8 cellular contexts compared by ENCODE assay signal in genomic region chr13:114313061-114313860, GRCh38. TPM values are rescaled to one million over a fixed set of nuclear protein-coding genes. Genes with fewer than 3 reads are reported as not detected.
DNase-seq lines count a peak whose midpoint lies in the region; ATAC-seq and TF ChIP-seq lines count a peak whose summit lies in the region.

No MANE protein-coding gene starts in this region.

- peak overlapping the region; percentile 77 for H3K27ac ChIP-seq in AG04450 (ENCODE audit: low read depth, low read length)
- H3K27ac ChIP-seq in RWPE2 (ENCODE audit: poor library complexity, severe bottlenecking) = peak overlapping the region; percentile 84
- H3K27ac ChIP-seq in neural cell (ENCODE audit: low read length) = peak overlapping the region; percentile 32

- peak overlapping the region; percentile 59 for H3K4me2 ChIP-seq in neural cell (ENCODE audit: low read length)

- H3K79me2 ChIP-seq in neural cell (replicated peaks; ENCODE audit: insufficient read depth, low read length) = peaks cover 35% of the 10 kb centered on the region

- CTCF ChIA-PET in AG04450 (lab: Charles Lee) = interaction anchor here (0.7 kb wide), 1 partner anchor 187 kb away, joined by 5 read pairs; no protein-coding TSS in a partner anchor

- DNase-seq in AG04450 (ENCODE audit: low read depth, low spot score) (no peak), RWPE2 (ENCODE audit: low spot score) (no peak), dermis blood vessel endothelial cell (peak; percentile 51), cortex of kidney (lab: John Stamatoyannopoulos, UW) (no peak), putamen (ENCODE audit: low spot score) (no peak)

- no peaks in the 10 kb centered on the region for H3K27me3 ChIP-seq in AG04450 (ENCODE audit: control insufficient read depth, insufficient read depth, low read length)
- H3K27me3 ChIP-seq in RWPE2 (ENCODE audit: insufficient read depth, poor library complexity, severe bottlenecking) = no peaks in the 10 kb centered on the region
- no peaks in the 10 kb centered on the region for H3K27me3 ChIP-seq in neural cell (ENCODE audit: insufficient read depth, low read depth, low read length)

- H3K36me3 ChIP-seq in RWPE2 (ENCODE audit: low read depth) = peaks cover 12% of the 10 kb centered on the region
- H3K36me3 ChIP-seq in neural cell (ENCODE audit: insufficient read depth, low read length) = peaks cover under 1% of the 10 kb centered on the region

- H3K9ac ChIP-seq in neural cell (ENCODE audit: low read length) = peak overlapping the region; percentile 56

- POLR2A ChIA-PET in AG04450 (lab: Yijun Ruan, JAX) = no interaction called here

- H4K20me1 ChIP-seq in neural cell (ENCODE audit: insufficient read depth) = no peaks in the 10 kb centered on the region

- TF ChIP-seq EP300 in neural cell (conservative IDR thresholded peaks at IDR 0.05; ENCODE audit: poor library complexity, severe bottlenecking) = no peak

- TF ChIP-seq CTCF in AG04450 (IDR thresholded peaks at IDR 0.05; ENCODE audit: low read depth, low read length) (no peak), RWPE2 (IDR thresholded peaks at IDR 0.05; ENCODE audit: poor library complexity, severe bottlenecking) (no peak), neural cell (IDR thresholded peaks at IDR 0.05; ENCODE audit: poor library complexity, severe bottlenecking) (no peak)

- H3K4me3 ChIP-seq in AG04450 (ENCODE audit: low read depth, low read length) = peak overlapping the region; percentile 74
- peak overlapping the region; percentile 58 for H3K4me3 ChIP-seq in RWPE2 (ENCODE audit: severe bottlenecking)
- peak overlapping the region; percentile 74 for H3K4me3 ChIP-seq in neural cell (ENCODE audit: low read length)

- peaks cover 10% of the 10 kb centered on the region for H3K4me1 ChIP-seq in RWPE2 (ENCODE audit: insufficient read depth, poor library complexity, severe bottlenecking)

- no peak overlapping the region for H2AFZ ChIP-seq in neural cell (ENCODE audit: low read depth, low read length)

- no peaks in the 10 kb centered on the region for H3K9me3 ChIP-seq in AG04450 (ENCODE audit: control insufficient read depth, insufficient read depth, low read length)
- H3K9me3 ChIP-seq in RWPE2 (ENCODE audit: severe bottlenecking) = no peaks in the 10 kb centered on the region
- H3K9me3 ChIP-seq in neural cell (ENCODE audit: low read length) = no peaks in the 10 kb centered on the region

- no peaks in the 10 kb centered on the region for H3F3A ChIP-seq in neural cell (ENCODE audit: insufficient read depth, low read length, poor library complexity, severe bottlenecking)

- ATAC-seq in GM21423 (IDR thresholded peaks at IDR 0.05; ENCODE audit: unreplicated experiment) (peak; percentile 30), RWPE2 (ENCODE audit: low read depth) (no peak), HG03432 (IDR thresholded peaks at IDR 0.05; ENCODE audit: unreplicated experiment) (no peak)

- no peak for TF ChIP-seq RAD21 in neural cell (conservative IDR thresholded peaks at IDR 0.05)

- no peaks in the 10 kb centered on the region for H3K9me2 ChIP-seq in neural cell (ENCODE audit: insufficient read depth, low read length)

TF ChIP-seq in neural cell, 6 proteins besides CTCF, POLR2A, EP300 and RAD21:
- TF ChIP-seq TAF1 (IDR thresholded peaks at IDR 0.05; ENCODE audit: low read depth) (no peak), MXI1 (conservative IDR thresholded peaks at IDR 0.05; ENCODE audit: poor library complexity, severe bottlenecking) (no peak)

RNA-seq across cellular contexts. Expression of gene CHAMP1, which starts 1.0 kb away (rescaled TPM):
- polyA plus RNA-seq in AG04450 (2011; rRNA removed) (39.3 and 57.7 TPM in 2 replicates), neural cell (9.1 and 13.0 TPM in 2 replicates)
- 12.3 and 17.5 TPM in 2 replicates for polyA minus RNA-seq in AG04450 (2011; rRNA and poly(A)+ RNA removed)
- 10.7 and 11.0 TPM in 2 replicates for total RNA-seq in dermis blood vessel endothelial cell
- polyA minus RNA-seq in neural cell = 22.2 and 25.6 TPM in 2 replicates

RNA-seq across cellular contexts. Expression of gene UPF3A, which starts 31.9 kb away (rescaled TPM):
- 52.3 and 60.3 TPM in 2 replicates for polyA plus RNA-seq in AG04450 (2011; rRNA removed)
- 16.2 and 18.4 TPM in 2 replicates for polyA minus RNA-seq in AG04450 (2011; rRNA and poly(A)+ RNA removed)
- total RNA-seq in dermis blood vessel endothelial cell = 24.0 and 25.5 TPM in 2 replicates
- polyA plus RNA-seq in neural cell = 245 and 277 TPM in 2 replicates
- polyA minus RNA-seq in neural cell = 86.2 and 91.2 TPM in 2 replicates

Comparison
In these comparisons a context has a peak if more than half of its experiments do, and no peak if none do; other contexts are left out.
1. H3K27ac ChIP-seq: peak in every context shown above with its lines; median percentile 84 in RWPE2; 77 in AG04450; 32 in neural cell.